Comparison of ENCODE assay signal across 8 cellular contexts in genomic region chr17:21283482-21284318, GRCh38. TPM values are rescaled to one million over a fixed set of nuclear protein-coding genes. Genes with fewer than 3 reads are reported as not detected.
DNase-seq lines count a peak whose midpoint lies in the region; ATAC-seq, FAIRE-seq and TF ChIP-seq lines count a peak whose summit lies in the region.

No MANE protein-coding gene starts in this region.

- no peaks in the 10 kb centered on the region for H3K36me3 ChIP-seq in iPS-15b (ENCODE audit: control insufficient read depth, insufficient read depth, low read length)
- no peaks in the 10 kb centered on the region for H3K36me3 ChIP-seq in spleen

- H3K36me3 Mint-ChIP-seq in activated T-helper 2 cell treated with anti-CD3 and anti-CD28 coated beads, Interferon-gamma antibody, Interleukin-2, Interleukin-4, amounts not matched to agents 10 μg/mL and 5 μg/mL and 100 μg/mL, durations not matched to agents 14 hours and 24 hours and 36 hours (ENCODE audit: low read depth): peaks cover 37% of the 10 kb centered on the region

- H3K4me3 Mint-ChIP-seq in activated T-helper 2 cell treated with anti-CD3 and anti-CD28 coated beads, Interferon-gamma antibody, Interleukin-2, Interleukin-4, amounts not matched to agents 10 μg/mL and 5 μg/mL and 100 μg/mL, durations not matched to agents 14 hours and 24 hours and 36 hours (ENCODE audit: low read depth): peak overlapping the region; percentile 96

- H3K4me1 ChIP-seq in A549: peaks cover 44% of the 10 kb centered on the region
- H3K4me1 ChIP-seq in iPS-15b (ENCODE audit: control insufficient read depth, insufficient read depth, low read length): peaks cover 7% of the 10 kb centered on the region
- peaks cover 30 to 95% (median 69%) of the 10 kb centered on the region in 6 donors for H3K4me1 ChIP-seq in spleen

- H3K9me3 Mint-ChIP-seq in activated T-helper 2 cell treated with anti-CD3 and anti-CD28 coated beads, Interferon-gamma antibody, Interleukin-2, Interleukin-4, amounts not matched to agents 10 μg/mL and 5 μg/mL and 100 μg/mL, durations not matched to agents 14 hours and 24 hours and 36 hours: no peaks in the 10 kb centered on the region

- DNase-seq in A549 (ENCODE audit: low read depth in 1 of 2, low spot score in 1 of 2): no peak
- no peak for DNase-seq in activated T-helper 2 cell treated with anti-CD3 and anti-CD28 coated beads, Interferon-gamma antibody, Interleukin-2, Interleukin-4, amounts not matched to agents 10 μg/mL and 5 μg/mL and 100 μg/mL, durations not matched to agents 14 hours and 24 hours and 36 hours (ENCODE audit: low spot score)
- DNase-seq in spleen: peak; percentile 91
- no peak for DNase-seq in H54 (ENCODE audit: insufficient read length, low spot score)
- no peak for DNase-seq in T-helper 9 cell

- H3K27me3 ChIP-seq in iPS-15b (ENCODE audit: control insufficient read depth, insufficient read depth, low read length) (peaks cover 26% of the 10 kb centered on the region), spleen (replicated peaks in 1 of 7) (no peaks in the 10 kb centered on the region)

- intact Hi-C loops in activated T-helper 2 cell treated with anti-CD3 and anti-CD28 coated beads, Interferon-gamma antibody, Interleukin-2, Interleukin-4, amounts not matched to agents 10 μg/mL and 5 μg/mL and 100 μg/mL, durations not matched to agents 14 hours and 24 hours and 36 hours (cut with micrococcal nuclease): loop anchor here (1.0 to 5.0 kb wide), 2 partner anchors 39 to 240 kb away; partner anchors contain the start of gene USP22
- intact Hi-C loops in spleen (cut with DNase I; ENCODE audit: low total_unique reads): loop anchor here (10.0 kb wide), 1 partner anchor 159 kb away; the partner anchor contains the start of gene DHRS7B

- H3K9me3 ChIP-seq in A549 (no peaks in the 10 kb centered on the region), iPS-15b (ENCODE audit: control insufficient read depth, insufficient read depth, low read length) (no peaks in the 10 kb centered on the region), spleen (no peaks in the 10 kb centered on the region)

- H3K4me2 ChIP-seq in A549: peak overlapping the region; percentile 75

- TF ChIP-seq CTCF in A549 (IDR thresholded peaks at IDR 0.05): no peak
- TF ChIP-seq CTCF in spleen (IDR thresholded peaks at IDR 0.05 in 8 of 11, conservative IDR thresholded peaks at IDR 0.05 in 3 of 11): no peak

- peak overlapping the region; percentile 13 for H3K27ac Mint-ChIP-seq in activated T-helper 2 cell treated with anti-CD3 and anti-CD28 coated beads, Interferon-gamma antibody, Interleukin-2, Interleukin-4, amounts not matched to agents 10 μg/mL and 5 μg/mL and 100 μg/mL, durations not matched to agents 14 hours and 24 hours and 36 hours

- CTCF ChIA-PET in A549 (lab: Yijun Ruan, JAX): interaction anchor here (1.8 to 9.7 kb wide), 4 partner anchors 154 to 228 kb away, joined by 4 to 121 read pairs (median 8); no protein-coding TSS in a partner anchor

- POLR2A ChIA-PET in A549 (lab: Yijun Ruan, JAX): interaction anchor here (0.8 kb wide), 1 partner anchor 71 kb away, joined by 3 read pairs; no protein-coding TSS in a partner anchor

- H3K4me1 Mint-ChIP-seq in activated T-helper 2 cell treated with anti-CD3 and anti-CD28 coated beads, Interferon-gamma antibody, Interleukin-2, Interleukin-4, amounts not matched to agents 10 μg/mL and 5 μg/mL and 100 μg/mL, durations not matched to agents 14 hours and 24 hours and 36 hours (ENCODE audit: low read depth): peaks cover 45% of the 10 kb centered on the region

- no peak for TF ChIP-seq RAD21 in A549 (conservative IDR thresholded peaks at IDR 0.05 in 1 of 2, IDR thresholded peaks at IDR 0.05 in 1 of 2)

- FAIRE-seq in A549 (lab: Jason Lieb, UNC) (no peak), H54 (lab: Jason Lieb, UNC) (no peak)

- WGBS in A549 (ENCODE audit: missing lambda C conversion rate): 51% methylated on average over 37 of the region's 49 CpGs
- 18 to 37% (median 21%) methylated on average over 23 to 49 of the region's 49 CpGs for WGBS in spleen, 5 donors

- H3K4me3 ChIP-seq in A549 (peak overlapping the region; percentile 34), iPS-15b (ENCODE audit: low read depth, low read length) (peak overlapping the region; percentile 40), spleen (peak overlapping the region; percentile 87 to 99 (median 96))

- ATAC-seq in A549 (peak in 1 of 2 experiments; percentile 0; a peak in 1 of 6 replicates), GM18517 (IDR thresholded peaks at IDR 0.05; ENCODE audit: unreplicated experiment) (peak; percentile 9), HG03342 (IDR thresholded peaks at IDR 0.05; ENCODE audit: unreplicated experiment) (peak; percentile 12)

- TF ChIP-seq POLR2A in A549 (IDR thresholded peaks at IDR 0.05; ENCODE audit: low read length) (no peak), spleen (IDR thresholded peaks at IDR 0.05) (no peak), H54 (IDR thresholded peaks at IDR 0.05; ENCODE audit: low read depth, low read length) (no peak)

- H3K27me3 Mint-ChIP-seq in activated T-helper 2 cell treated with anti-CD3 and anti-CD28 coated beads, Interferon-gamma antibody, Interleukin-2, Interleukin-4, amounts not matched to agents 10 μg/mL and 5 μg/mL and 100 μg/mL, durations not matched to agents 14 hours and 24 hours and 36 hours (ENCODE audit: low read depth): no peaks in the 10 kb centered on the region

- H3K27ac ChIP-seq in A549 (peak overlapping the region; percentile 48 to 78; a peak in 5 of 6 replicates), spleen (peak overlapping the region; percentile 87 to 98 (median 96))

- no peak overlapping the region for H3K9ac ChIP-seq in iPS-15b (ENCODE audit: low read depth, low read length)

- TF ChIP-seq EP300 in A549 (IDR thresholded peaks at IDR 0.05): no peak

TF ChIP-seq in A549, 52 proteins besides CTCF, POLR2A, EP300 and RAD21:
- no peak for TF ChIP-seq CBX2 (IDR thresholded peaks at IDR 0.05; ENCODE audit: borderline replicate concordance, low read depth)
- TF ChIP-seq RFX5 (IDR thresholded peaks at IDR 0.05): no peak
- TF ChIP-seq KDM1A (IDR thresholded peaks at IDR 0.05; ENCODE audit: low read depth): peak; percentile 76; the same call in 1 of the 2 replicates

RNA-seq across cellular contexts. Expression of gene MAP2K3, which starts 0.8 kb away (rescaled TPM):
- polyA plus RNA-seq in A549 (2011; rRNA removed): 13.9 and 25.0 TPM in 2 replicates
- 53.0 and 68.6 TPM in 2 replicates for polyA plus RNA-seq in A549 (2012; cell fraction: cytosol; rRNA removed)
- polyA plus RNA-seq in A549 (2012; cell fraction: nucleus; rRNA removed): 114 and 126 TPM in 2 replicates
- 36.9 to 42.8 TPM (median 37.1 TPM) in 3 replicates for polyA plus RNA-seq in A549 (2017; fragmentation: RNase III; extraction: RNeasy Plus Mini Kit Qiagen cat#74134 plus additional on column Dnase treatment)
- 28.0 and 35.0 TPM in 2 replicates for polyA minus RNA-seq in A549 (2011; rRNA and poly(A)+ RNA removed)
- 149 and 157 TPM in 2 replicates for total RNA-seq in activated T-helper 2 cell treated with anti-CD3 and anti-CD28 coated beads, Interferon-gamma antibody, Interleukin-2, Interleukin-4, amounts not matched to agents 10 μg/mL and 5 μg/mL and 100 μg/mL, durations not matched to agents 14 hours and 24 hours and 36 hours
- 100 to 1,000 TPM in 2 of 7 donors, 10 to 100 TPM in 5; 44.3 to 121 (median 83.6) TPM for total RNA-seq in spleen
- polyA plus RNA-seq in spleen: 10 to 100 TPM; 31.7 to 54.6 (median 46.3) TPM

RNA-seq across cellular contexts. Expression of gene NATD1, which starts 30.5 kb away (rescaled TPM):
- polyA plus RNA-seq in A549 (2011; rRNA removed): 1.1 and 1.5 TPM in 2 replicates
- polyA plus RNA-seq in A549 (2012; cell fraction: cytosol; rRNA removed): 0.61 and 1.0 TPM in 2 replicates
- polyA plus RNA-seq in A549 (2012; cell fraction: nucleus; rRNA removed): 1.0 and 1.3 TPM in 2 replicates
- 1.0 to 1.6 TPM (median 1.3 TPM) in 3 replicates for polyA plus RNA-seq in A549 (2017; fragmentation: RNase III; extraction: RNeasy Plus Mini Kit Qiagen cat#74134 plus additional on column Dnase treatment)
- 1.3 and 1.5 TPM in 2 replicates for polyA minus RNA-seq in A549 (2011; rRNA and poly(A)+ RNA removed)
- total RNA-seq in activated T-helper 2 cell treated with anti-CD3 and anti-CD28 coated beads, Interferon-gamma antibody, Interleukin-2, Interleukin-4, amounts not matched to agents 10 μg/mL and 5 μg/mL and 100 μg/mL, durations not matched to agents 14 hours and 24 hours and 36 hours: 1.4 and 1.6 TPM in 2 replicates
- total RNA-seq in spleen: 10 to 100 TPM in 6 of 7 donors, 1 to 10 TPM in 1; 9.4 to 31.0 (median 16.6) TPM
- polyA plus RNA-seq in spleen: 1 to 10 TPM; 1.3 to 5.9 (median 1.9) TPM

Comparison
In these comparisons a context has a peak if more than half of its experiments do, and no peak if none do; other contexts are left out.
1. H3K4me3 ChIP-seq: peak in every context shown above with its lines; median percentile 96 in spleen; 40 in iPS-15b; 34 in A549.